In genomic region chr11:67286621-67287333, GRCh38 we compare ENCODE assay signal across 7 cellular contexts. TPM values are rescaled to one million over a fixed set of nuclear protein-coding genes. Genes with fewer than 3 reads are reported as not detected.
A peak's percentile ranks its signal among the peaks of the same experiment; 100 is the strongest.
DNase-seq lines count a peak whose midpoint lies in the region; ATAC-seq and TF ChIP-seq lines count a peak whose summit lies in the region.

No MANE protein-coding gene starts in this region.

- CTCF ChIA-PET in activated CD8-positive, alpha-beta T cell treated with anti-CD3 and anti-CD28 coated beads for 36 hours (lab: Charles Lee) = interaction anchor here (3.1 to 4.1 kb wide), 2 partner anchors 11 to 17 kb away, joined by 21 to 55 read pairs; no protein-coding TSS in a partner anchor

- intact Hi-C loops in activated CD8-positive, alpha-beta T cell treated with anti-CD3 and anti-CD28 coated beads for 36 hours (cut with micrococcal nuclease) = no loop called here

- H3K4me3 ChIP-seq in subcutaneous abdominal adipose tissue (ENCODE audit: low read depth in 1 of 5, low read length in 5 of 5) = no peak overlapping the region

- POLR2A ChIA-PET in activated CD8-positive, alpha-beta T cell treated with anti-CD3 and anti-CD28 coated beads for 36 hours (lab: Charles Lee) = interaction anchor here (0.9 to 9.2 kb wide), 8 partner anchors 10 to 127 kb away, joined by 3 to 308 read pairs (median 13); partner anchors contain the start of genes GRK2 and SSH3

- no peak for DNase-seq in activated CD8-positive, alpha-beta T cell treated with anti-CD3 and anti-CD28 coated beads for 36 hours
- DNase-seq in immature natural killer cell = peak in 1 of 3 donors; percentile 34
- DNase-seq in stimulated activated CD8-positive, alpha-beta memory T cell treated with anti-CD3 and anti-CD28 coated beads, Interleukin-4, amount 100 ng/mL, for 48 hours = no peak

- ATAC-seq in activated CD8-positive, alpha-beta T cell treated with anti-CD3 and anti-CD28 coated beads for 36 hours = no peak
- ATAC-seq in GM19455 (IDR thresholded peaks at IDR 0.05; ENCODE audit: unreplicated experiment) (no peak), GM19035 (IDR thresholded peaks at IDR 0.05; ENCODE audit: unreplicated experiment) (no peak)

- H3K4me1 Mint-ChIP-seq in IgD-negative memory B cell (peaks cover 8 to 21% (median 19%) of the 10 kb centered on the region in 3 donors), immature natural killer cell (peaks cover 23 to 54% of the 10 kb centered on the region in 2 donors)
- H3K4me1 Mint-ChIP-seq in activated CD8-positive, alpha-beta T cell treated with anti-CD3 and anti-CD28 coated beads for 36 hours (ENCODE audit: low read depth) = peaks cover 49% of the 10 kb centered on the region

- peaks cover 0 to 66% (median 56%) of the 10 kb centered on the region in 5 donors for H3K36me3 ChIP-seq in subcutaneous abdominal adipose tissue (ENCODE audit: control insufficient read depth in 5 of 5, insufficient read depth in 5 of 5, low read length in 5 of 5)

- H3K27ac Mint-ChIP-seq in IgD-negative memory B cell (peak overlapping the region; percentile 98 to 99 (median 98)), immature natural killer cell (peak overlapping the region; percentile 97 to 100 (median 100))
- H3K27ac Mint-ChIP-seq in activated CD8-positive, alpha-beta T cell treated with anti-CD3 and anti-CD28 coated beads for 36 hours = peak overlapping the region; percentile 99

- H3K36me3 Mint-ChIP-seq in IgD-negative memory B cell (peaks cover 3% of the 10 kb centered on the region), immature natural killer cell (peaks cover 0 to 4% (median 3%) of the 10 kb centered on the region in 3 donors)
- H3K36me3 Mint-ChIP-seq in activated CD8-positive, alpha-beta T cell treated with anti-CD3 and anti-CD28 coated beads for 36 hours (ENCODE audit: low read depth) = peaks cover 51% of the 10 kb centered on the region

- H3K27me3 Mint-ChIP-seq in IgD-negative memory B cell (peaks cover 4% of the 10 kb centered on the region), immature natural killer cell (ENCODE audit: low read depth in 3 of 3) (peaks cover 24 to 53% (median 33%) of the 10 kb centered on the region in 3 donors)
- no peaks in the 10 kb centered on the region for H3K27me3 Mint-ChIP-seq in activated CD8-positive, alpha-beta T cell treated with anti-CD3 and anti-CD28 coated beads for 36 hours

- H3K27ac ChIP-seq in subcutaneous abdominal adipose tissue (ENCODE audit: low read depth, low read length) = peak overlapping the region; percentile 97

- no peak for TF ChIP-seq CTCF in activated CD8-positive, alpha-beta T cell treated with anti-CD3 and anti-CD28 coated beads for 36 hours (IDR thresholded peaks at IDR 0.05)

- peaks cover 9 to 91% (median 69%) of the 10 kb centered on the region in 5 donors for H3K4me1 ChIP-seq in subcutaneous abdominal adipose tissue (ENCODE audit: control insufficient read depth in 5 of 5, insufficient read depth in 5 of 5, low read length in 5 of 5)

- no peaks in the 10 kb centered on the region for H3K27me3 ChIP-seq in subcutaneous abdominal adipose tissue (ENCODE audit: control insufficient read depth in 5 of 5, insufficient read depth in 4 of 5, low read length in 5 of 5)

- peak overlapping the region in 3 of 5 donors; percentile 42 to 79 (median 61) for H3K9ac ChIP-seq in subcutaneous abdominal adipose tissue (ENCODE audit: low read length in 5 of 5)

- no peaks in the 10 kb centered on the region for H3K9me3 ChIP-seq in subcutaneous abdominal adipose tissue (ENCODE audit: control insufficient read depth in 5 of 5, low read length in 5 of 5)

- H3K4me3 Mint-ChIP-seq in IgD-negative memory B cell (peak overlapping the region in 3 of 4 donors; percentile 77 to 94 (median 79)), immature natural killer cell (peak overlapping the region; percentile 77 to 87 (median 79))
- peak overlapping the region; percentile 72 for H3K4me3 Mint-ChIP-seq in activated CD8-positive, alpha-beta T cell treated with anti-CD3 and anti-CD28 coated beads for 36 hours

- H3K9me3 Mint-ChIP-seq in IgD-negative memory B cell (no peaks in the 10 kb centered on the region), immature natural killer cell (peaks cover 0 to 3% (median 0%) of the 10 kb centered on the region in 6 donors)
- no peaks in the 10 kb centered on the region for H3K9me3 Mint-ChIP-seq in activated CD8-positive, alpha-beta T cell treated with anti-CD3 and anti-CD28 coated beads for 36 hours

RNA-seq across cellular contexts. Expression of gene ANKRD13D, which starts 2.3 kb away (rescaled TPM):
- polyA plus RNA-seq in IgD-negative memory B cell (17.3 TPM), immature natural killer cell (10 to 100 TPM; 12.4 to 26.7 (median 14.2) TPM)
- 10 to 100 TPM; 75.4 to 78.7 TPM for total RNA-seq in activated CD8-positive, alpha-beta T cell treated with anti-CD3 and anti-CD28 coated beads for 36 hours

RNA-seq across cellular contexts. Expression of gene SSH3, which starts 16.6 kb away (rescaled TPM):
- 5.5 TPM for polyA plus RNA-seq in IgD-negative memory B cell
- total RNA-seq in activated CD8-positive, alpha-beta T cell treated with anti-CD3 and anti-CD28 coated beads for 36 hours = 1 to 10 TPM; 7.4 to 9.1 TPM
- polyA plus RNA-seq in immature natural killer cell = 1 to 10 TPM; 1.1 to 4.8 (median 2.3) TPM

RNA-seq across cellular contexts. Expression of gene GRK2, which starts 20.5 kb away (rescaled TPM):
- polyA plus RNA-seq in IgD-negative memory B cell = 26.2 TPM
- 100 to 1,000 TPM; 303 to 305 TPM for total RNA-seq in activated CD8-positive, alpha-beta T cell treated with anti-CD3 and anti-CD28 coated beads for 36 hours
- 10 to 100 TPM; 15.2 to 25.9 (median 22.9) TPM for polyA plus RNA-seq in immature natural killer cell
